Comparison of ENCODE assay signal across 22 cellular contexts in genomic region chr5:142506756-142507155, GRCh38.
A peak's percentile ranks its signal among the peaks of the same experiment; 100 is the strongest.
DNase-seq lines count a peak whose midpoint lies in the region; ATAC-seq, FAIRE-seq and TF ChIP-seq lines count a peak whose summit lies in the region.
"Had no signal": no experiment of that assay in that cellular context is flagged by ENCODE, and none has a peak within 500 bp of the region (broad histone marks: within the 10 kb centered on the region; RNA-seq: fewer than 3 reads in every experiment).

No MANE protein-coding gene starts in this region.

- H3K9ac ChIP-seq in keratinocyte (ENCODE audit: control insufficient read depth, extremely low read depth, insufficient read depth, low read length) = no peak overlapping the region

- H3K4me2 ChIP-seq in keratinocyte (ENCODE audit: control insufficient read depth, extremely low read depth, insufficient read depth, low read depth, low read length) = no peak overlapping the region

- no peaks in the 10 kb centered on the region for H3K9me3 ChIP-seq in keratinocyte (ENCODE audit: control insufficient read depth, low read depth, low read length)
- H3K9me3 ChIP-seq: pancreas had no signal

- H3K27ac ChIP-seq in keratinocyte (ENCODE audit: control insufficient read depth, insufficient read depth, low read length) = no peak overlapping the region

- TF ChIP-seq CTCF in bronchial epithelial cell (IDR thresholded peaks at IDR 0.05; ENCODE audit: insufficient read depth, low read length, severe bottlenecking) (no peak), keratinocyte (optimal IDR thresholded peaks at IDR 0.05 in 1 of 3, IDR thresholded peaks at IDR 0.05 in 1 of 3, conservative IDR thresholded peaks at IDR 0.05 in 1 of 3; ENCODE audit: extremely low read depth in 1 of 3, insufficient read depth in 2 of 3, low read length in 3 of 3) (no peak)

- H3K9me3 Mint-ChIP-seq in activated naive CD4-positive, alpha-beta T cell treated with anti-CD3 and anti-CD28 coated beads, Interleukin-2, amount 50 U/mL, for 24 hours = no peaks in the 10 kb centered on the region
- H3K9me3 Mint-ChIP-seq in immature natural killer cell = no peaks in the 10 kb centered on the region
- H3K9me3 Mint-ChIP-seq: mesothelial cell of epicardium; naive thymus-derived CD8-positive, alpha-beta T cell; stimulated activated memory B cell treated with anti-CD40 and anti-IgM and Interleukin-4, amounts not matched to agents 10 μg/mL and 1 μg/mL and 100 μg/mL, for 72 hours; WTC11 had no signal

- H3K4me3 ChIP-seq in bronchial epithelial cell (ENCODE audit: low read depth, low read length) (no peak overlapping the region), keratinocyte (ENCODE audit: control insufficient read depth in 2 of 3, extremely low read depth in 1 of 3, insufficient read depth in 2 of 3, low read depth in 1 of 3, low read length in 3 of 3) (no peak overlapping the region)
- H3K4me3 ChIP-seq: pancreas had no signal

- H3K79me2 ChIP-seq in keratinocyte (ENCODE audit: control insufficient read depth, insufficient read depth, low read length) = no peaks in the 10 kb centered on the region

- no peaks in the 10 kb centered on the region for H3K9me1 ChIP-seq in keratinocyte (ENCODE audit: control insufficient read depth, extremely low read depth, insufficient read depth, low read length)

- dilution Hi-C loops in keratinocyte (cut with MboI; ENCODE audit: extremely low pct_ligation_motif_present, low sequenced_read_pairs) = no loop called here

- ATAC-seq in GM19035 (IDR thresholded peaks at IDR 0.05; ENCODE audit: unreplicated experiment) = no peak
- ATAC-seq: left colon; naive thymus-derived CD8-positive, alpha-beta T cell; WTC11 had no signal

- no peaks in the 10 kb centered on the region for H3K27me3 Mint-ChIP-seq in activated naive CD4-positive, alpha-beta T cell treated with anti-CD3 and anti-CD28 coated beads, Interleukin-2, amount 50 U/mL, for 24 hours
- H3K27me3 Mint-ChIP-seq in immature natural killer cell (ENCODE audit: low read depth in 3 of 3) = peaks cover 0 to 16% (median 4%) of the 10 kb centered on the region in 3 donors

- no peak overlapping the region for H3K27ac Mint-ChIP-seq in activated naive CD4-positive, alpha-beta T cell treated with anti-CD3 and anti-CD28 coated beads, Interleukin-2, amount 50 U/mL, for 24 hours
- H3K27ac Mint-ChIP-seq in immature natural killer cell = peak overlapping the region in 1 of 6 donors; percentile 15
- H3K27ac Mint-ChIP-seq: mesothelial cell of epicardium; naive thymus-derived CD8-positive, alpha-beta T cell; stimulated activated memory B cell treated with anti-CD40 and anti-IgM and Interleukin-4, amounts not matched to agents 10 μg/mL and 1 μg/mL and 100 μg/mL, for 72 hours; WTC11 had no signal

- FAIRE-seq in bronchial epithelial cell (lab: Jason Lieb, UNC) (no peak), keratinocyte (lab: Jason Lieb, UNC) (peak; percentile 82)
- FAIRE-seq: pancreas had no signal

- peaks cover 27% of the 10 kb centered on the region for H3K4me1 ChIP-seq in keratinocyte (ENCODE audit: control insufficient read depth, extremely low read depth, insufficient read depth, low read length)

- no peaks in the 10 kb centered on the region for H4K20me1 ChIP-seq in keratinocyte (ENCODE audit: control insufficient read depth, extremely low read depth, insufficient read depth, low read length)

- H3K27me3 ChIP-seq in bronchial epithelial cell (ENCODE audit: control insufficient read depth, insufficient read depth, low read length) (no peaks in the 10 kb centered on the region), keratinocyte (ENCODE audit: control insufficient read depth, extremely low read depth, insufficient read depth, low read length) (no peaks in the 10 kb centered on the region)

- DNase-seq in activated naive CD4-positive, alpha-beta T cell treated with anti-CD3 and anti-CD28 coated beads, Interleukin-2, amount 50 U/mL, for 16 hours = no peak
- DNase-seq in Daoy (ENCODE audit: low read depth) (peak; percentile 17), bronchial epithelial cell (ENCODE audit: low read depth) (peak; percentile 42), keratinocyte (ENCODE audit: low read depth, low spot score) (no peak), DMS53 treated with DMSO at 0.1 percent for 48 hours (lab: John Stamatoyannopoulos, UW; ENCODE audit: unreplicated experiment) (no peak), immature natural killer cell (no peak)
- DNase-seq: activated CD8-positive, alpha-beta memory T cell treated with anti-CD3 and anti-CD28 coated beads for 24 hours; DMS153; effector CD8-positive, alpha-beta T cell; GF-D8; glutamatergic neuron; left colon; naive thymus-derived CD8-positive, alpha-beta T cell; NCI-H1417; NCI-H524; pancreas; T1000 had no signal

- no peaks in the 10 kb centered on the region for H3K36me3 Mint-ChIP-seq in activated naive CD4-positive, alpha-beta T cell treated with anti-CD3 and anti-CD28 coated beads, Interleukin-2, amount 50 U/mL, for 24 hours
- no peaks in the 10 kb centered on the region for H3K36me3 Mint-ChIP-seq in immature natural killer cell
- H3K36me3 Mint-ChIP-seq: mesothelial cell of epicardium; stimulated activated memory B cell treated with anti-CD40 and anti-IgM and Interleukin-4, amounts not matched to agents 10 μg/mL and 1 μg/mL and 100 μg/mL, for 72 hours; WTC11 had no signal

- H2AFZ ChIP-seq in keratinocyte (ENCODE audit: control insufficient read depth, low read length) = no peak overlapping the region

- peak overlapping the region; percentile 66 for H3K4me3 Mint-ChIP-seq in activated naive CD4-positive, alpha-beta T cell treated with anti-CD3 and anti-CD28 coated beads, Interleukin-2, amount 50 U/mL, for 24 hours
- H3K4me3 Mint-ChIP-seq in immature natural killer cell = no peak overlapping the region
- H3K4me3 Mint-ChIP-seq: mesothelial cell of epicardium; naive thymus-derived CD8-positive, alpha-beta T cell; stimulated activated memory B cell treated with anti-CD40 and anti-IgM and Interleukin-4, amounts not matched to agents 10 μg/mL and 1 μg/mL and 100 μg/mL, for 72 hours; WTC11 had no signal

- H3K4me1 Mint-ChIP-seq in activated naive CD4-positive, alpha-beta T cell treated with anti-CD3 and anti-CD28 coated beads, Interleukin-2, amount 50 U/mL, for 24 hours = peaks cover 53% of the 10 kb centered on the region
- no peaks in the 10 kb centered on the region for H3K4me1 Mint-ChIP-seq in immature natural killer cell
- H3K4me1 Mint-ChIP-seq: stimulated activated memory B cell treated with anti-CD40 and anti-IgM and Interleukin-4, amounts not matched to agents 10 μg/mL and 1 μg/mL and 100 μg/mL, for 72 hours had no signal

- no peaks in the 10 kb centered on the region for H3K36me3 ChIP-seq in bronchial epithelial cell (ENCODE audit: control insufficient read depth, insufficient read depth, low read length)
- H3K36me3 ChIP-seq in keratinocyte (ENCODE audit: control insufficient read depth in 2 of 2, extremely low read depth in 1 of 2, insufficient read depth in 2 of 2, low read length in 2 of 2) = no peaks in the 10 kb centered on the region
- H3K36me3 ChIP-seq: pancreas had no signal

Comparison
In these comparisons a context has a peak if more than half of its experiments do, and no peak if none do; other contexts are left out.
1. DNase-seq: peak in Daoy (single experiment) and bronchial epithelial cell (single experiment); none in activated naive CD4-positive, alpha-beta T cell treated with anti-CD3 and anti-CD28 coated beads, Interleukin-2, amount 50 U/mL, for 16 hours (single experiment), keratinocyte (single experiment), DMS53 treated with DMSO at 0.1 percent for 48 hours (single experiment) and immature natural killer cell (0 of 3).